8 cellular contexts compared by ENCODE assay signal in genomic region chr3:194315088-194315964, GRCh38. TPM values are rescaled to one million over a fixed set of nuclear protein-coding genes. Genes with fewer than 3 reads are reported as not detected.
DNase-seq lines count a peak whose midpoint lies in the region; ATAC-seq and TF ChIP-seq lines count a peak whose summit lies in the region.

No MANE protein-coding gene starts in this region.

- peak; percentile 51 for ATAC-seq in thoracic aorta (ENCODE audit: insufficient number of reproducible peaks, low FRiP score, low read depth)

- H3K27me3 ChIP-seq in MG63 (no peaks in the 10 kb centered on the region), thoracic aorta (replicated peaks; ENCODE audit: insufficient read depth) (no peaks in the 10 kb centered on the region)

- H3K4me1 ChIP-seq in thoracic aorta (ENCODE audit: control insufficient read depth in 1 of 2, low read depth in 2 of 2) = peaks cover 0 to 35% of the 10 kb centered on the region in 2 donors

- peak overlapping the region; percentile 40 for H3K4me3 ChIP-seq in MG63
- H3K4me3 ChIP-seq in thoracic aorta = peak overlapping the region; percentile 66

- H3K27ac Mint-ChIP-seq in activated naive CD4-positive, alpha-beta T cell treated with anti-CD3 and anti-CD28 coated beads, Interleukin-2, amount 10 ng/mL, durations not matched to agents 7 days and 5 days = peak overlapping the region; percentile 35
- peak overlapping the region; percentile 38 for H3K27ac Mint-ChIP-seq in osteocyte (ENCODE audit: unreplicated experiment)

- H3K36me3 ChIP-seq in MG63 = no peaks in the 10 kb centered on the region
- H3K36me3 ChIP-seq in thoracic aorta = no peaks in the 10 kb centered on the region

- DNase-seq in GM03348 (ENCODE audit: low spot score) (peak; percentile 94), HCEC 1CT (peak; percentile 44), MG63 (peak; percentile 94), SK-MEL-5 (ENCODE audit: low read depth, low spot score) (peak; percentile 73), glomerular visceral epithelial cell (ENCODE audit: extremely low spot score) (peak; percentile 88), osteocyte (ENCODE audit: extremely low spot score, unreplicated experiment) (peak; percentile 95), thoracic aorta (ENCODE audit: low spot score) (no peak)
- DNase-seq in activated naive CD4-positive, alpha-beta T cell treated with anti-CD3 and anti-CD28 coated beads, Interleukin-2, amount 10 ng/mL, durations not matched to agents 7 days and 5 days = peak; percentile 86

- peak; percentile 99 for TF ChIP-seq CTCF in osteocyte (IDR thresholded peaks at IDR 0.05)
- TF ChIP-seq CTCF in thoracic aorta (IDR thresholded peaks at IDR 0.05) = peak; percentile 96

- peaks cover 53% of the 10 kb centered on the region for H3K27me3 Mint-ChIP-seq in activated naive CD4-positive, alpha-beta T cell treated with anti-CD3 and anti-CD28 coated beads, Interleukin-2, amount 10 ng/mL, durations not matched to agents 7 days and 5 days
- H3K27me3 Mint-ChIP-seq in osteocyte (ENCODE audit: unreplicated experiment) = peaks cover 64% of the 10 kb centered on the region

- in situ Hi-C loops in SK-MEL-5 (cut with HindIII; ENCODE audit: low pct_unique_long_range_greater_than_20kb, low sequenced_read_pairs) = no loop called here

- H3K9me3 Mint-ChIP-seq in activated naive CD4-positive, alpha-beta T cell treated with anti-CD3 and anti-CD28 coated beads, Interleukin-2, amount 10 ng/mL, durations not matched to agents 7 days and 5 days = peaks cover 23% of the 10 kb centered on the region
- peaks cover 12% of the 10 kb centered on the region for H3K9me3 Mint-ChIP-seq in osteocyte (ENCODE audit: unreplicated experiment)

- H3K27ac ChIP-seq in thoracic aorta = no peak overlapping the region

- H3K9me3 ChIP-seq in MG63 (peaks cover 14% of the 10 kb centered on the region), thoracic aorta (no peaks in the 10 kb centered on the region)

- CTCF ChIA-PET in activated naive CD4-positive, alpha-beta T cell treated with anti-CD3 and anti-CD28 coated beads, Interleukin-2, amount 10 ng/mL, durations not matched to agents 7 days and 5 days (lab: Charles Lee) = interaction anchor here (0.6 to 5.1 kb wide), 39 partner anchors 8 to 653 kb away, joined by 3 to 70 read pairs (median 4); partner anchors contain the start of gene HES1

- H3K4me1 Mint-ChIP-seq in activated naive CD4-positive, alpha-beta T cell treated with anti-CD3 and anti-CD28 coated beads, Interleukin-2, amount 10 ng/mL, durations not matched to agents 7 days and 5 days = peaks cover 60% of the 10 kb centered on the region
- peaks cover 25% of the 10 kb centered on the region for H3K4me1 Mint-ChIP-seq in osteocyte (ENCODE audit: unreplicated experiment)

- peaks cover 18% of the 10 kb centered on the region for H3K36me3 Mint-ChIP-seq in activated naive CD4-positive, alpha-beta T cell treated with anti-CD3 and anti-CD28 coated beads, Interleukin-2, amount 10 ng/mL, durations not matched to agents 7 days and 5 days
- H3K36me3 Mint-ChIP-seq in osteocyte (ENCODE audit: unreplicated experiment) = peaks cover 5% of the 10 kb centered on the region

- H3K4me3 Mint-ChIP-seq in activated naive CD4-positive, alpha-beta T cell treated with anti-CD3 and anti-CD28 coated beads, Interleukin-2, amount 10 ng/mL, durations not matched to agents 7 days and 5 days = peak overlapping the region; percentile 64
- peak overlapping the region; percentile 72 for H3K4me3 Mint-ChIP-seq in osteocyte (ENCODE audit: unreplicated experiment)

RNA-seq across cellular contexts. Expression of gene CPN2, which starts 35.8 kb away (rescaled TPM):
- total RNA-seq in MG63 (2014; rRNA removed; shearing (Covaris generic); ENCODE audit: low replicate concordance) = not detected in 2 replicates
- not detected in 2 replicates for total RNA-seq in SK-MEL-5 (2014; rRNA removed; shearing (Covaris generic))
- polyA plus RNA-seq in SK-MEL-5 (2015; cell fraction: cytosol; rRNA removed) = not detected in 2 replicates
- polyA plus RNA-seq in SK-MEL-5 (2015; cell fraction: nucleus; rRNA removed) = not detected in 2 replicates
- total RNA-seq in osteocyte = not detected in 2 replicates
- not detected for total RNA-seq in thoracic aorta

RNA-seq across cellular contexts. Expression of gene LRRC15, which starts 54.2 kb away (rescaled TPM):
- total RNA-seq in MG63 (2014; rRNA removed; shearing (Covaris generic); ENCODE audit: low replicate concordance) = 0.07 and 0.49 TPM in 2 replicates
- total RNA-seq in SK-MEL-5 (2014; rRNA removed; shearing (Covaris generic)) = 0.05 TPM in 1 of 2 replicates, not detected in the other
- polyA plus RNA-seq in SK-MEL-5 (2015; cell fraction: cytosol; rRNA removed) = not detected in 2 replicates
- not detected in 2 replicates for polyA plus RNA-seq in SK-MEL-5 (2015; cell fraction: nucleus; rRNA removed)
- total RNA-seq in osteocyte (0.18 and 0.27 TPM in 2 replicates), thoracic aorta (under 1 TPM in 1 of 2 donors, not detected in 1; 0.27 TPM)
